ENCODE assay signal across 15 cellular contexts in genomic region chr2:86791574-86791973, GRCh38. TPM values are rescaled to one million over a fixed set of nuclear protein-coding genes. Genes with fewer than 3 reads are reported as not detected.
DNase-seq lines count a peak whose midpoint lies in the region; TF ChIP-seq lines count a peak whose summit lies in the region.
"Had no signal": no experiment of that assay in that cellular context is flagged by ENCODE, and none has a peak within 500 bp of the region (broad histone marks: within the 10 kb centered on the region; RNA-seq: fewer than 3 reads in every experiment).

No MANE protein-coding gene starts in this region.

- peak overlapping the region; percentile 98 to 100 (median 100) for H3K27ac Mint-ChIP-seq in CD8-positive, alpha-beta memory T cell
- H3K27ac Mint-ChIP-seq in brain (no peak overlapping the region), neural crest cell (ENCODE audit: unreplicated experiment) (no peak overlapping the region)

- H3K4me1 Mint-ChIP-seq in CD8-positive, alpha-beta memory T cell, result peaks cover 73 to 79% (median 73%) of the 10 kb centered on the region in 3 donors
- peaks cover 32% of the 10 kb centered on the region for H3K4me1 Mint-ChIP-seq in brain
- H3K4me1 Mint-ChIP-seq in neural crest cell, result peaks cover 8% of the 10 kb centered on the region

- intact Hi-C loops in esophagus squamous epithelium (cut with DNase I), result no loop called here

- no peak for TF ChIP-seq POLR2A in esophagus squamous epithelium (IDR thresholded peaks at IDR 0.05)

- peaks cover 3% of the 10 kb centered on the region for H3K27me3 ChIP-seq in CD8-positive, alpha-beta memory T cell (ENCODE audit: insufficient read depth, low read length, poor library complexity, severe bottlenecking)
- H3K27me3 ChIP-seq in HUES48 (ENCODE audit: control insufficient read depth, insufficient read depth, low read length), result peaks cover 70% of the 10 kb centered on the region
- H3K27me3 ChIP-seq in esophagus squamous epithelium, result peaks cover 18 to 82% (median 27%) of the 10 kb centered on the region in 4 donors

- peaks cover 0 to 8% of the 10 kb centered on the region in 2 donors for H3K27me3 Mint-ChIP-seq in CD8-positive, alpha-beta memory T cell
- H3K27me3 Mint-ChIP-seq in brain (peaks cover 95% of the 10 kb centered on the region), neural crest cell (ENCODE audit: low read depth) (peaks cover 81% of the 10 kb centered on the region)

- peak in 2 of 5 donors; percentile 14 to 60 for DNase-seq in CD8-positive, alpha-beta memory T cell
- DNase-seq in neural crest cell (ENCODE audit: low read depth, low spot score) (no peak), germinal center (ENCODE audit: low spot score) (no peak), DMS153 treated with DMSO at 0.1 percent for 48 hours (lab: John Stamatoyannopoulos, UW; ENCODE audit: unreplicated experiment) (no peak), esophagus squamous epithelium (lab: John Stamatoyannopoulos, UW) (no peak), cerebellar cortex (ENCODE audit: low spot score) (no peak)
- DNase-seq: colonic mucosa, mammary epithelial cell, NCI-H774, SW 1271 had no signal

- TF ChIP-seq CTCF in brain (conservative IDR thresholded peaks at IDR 0.05) (no peak), neural crest cell (conservative IDR thresholded peaks at IDR 0.05) (no peak), esophagus squamous epithelium (IDR thresholded peaks at IDR 0.05) (no peak)

- peaks cover 3% of the 10 kb centered on the region for H3K9me3 ChIP-seq in CD8-positive, alpha-beta memory T cell (ENCODE audit: low read length)
- H3K9me3 ChIP-seq in HUES48 (ENCODE audit: control insufficient read depth, insufficient read depth, low read length), result peaks cover 3% of the 10 kb centered on the region; the same call in 1 of the 2 replicates
- H3K9me3 ChIP-seq in esophagus squamous epithelium, result peaks cover 0 to 4% (median 3%) of the 10 kb centered on the region in 3 donors
- H3K9me3 ChIP-seq: colonic mucosa had no signal

- H3K4me1 ChIP-seq in CD8-positive, alpha-beta memory T cell (ENCODE audit: insufficient read depth, low read length), result peaks cover 63% of the 10 kb centered on the region
- H3K4me1 ChIP-seq in HUES48 (ENCODE audit: control insufficient read depth, insufficient read depth, low read length), result peaks cover 5% of the 10 kb centered on the region; the same call in 1 of the 2 replicates
- H3K4me1 ChIP-seq in esophagus squamous epithelium, result peaks cover 13 to 37% (median 24%) of the 10 kb centered on the region in 3 donors
- H3K4me1 ChIP-seq: colonic mucosa had no signal

- 42 to 52% methylated on average over 4 to 7 of the region's 7 CpGs for WGBS in esophagus squamous epithelium, 2 donors

- peak overlapping the region; percentile 89 to 98 (median 95) for H3K4me3 Mint-ChIP-seq in CD8-positive, alpha-beta memory T cell
- H3K4me3 Mint-ChIP-seq in brain (peak overlapping the region; percentile 35 to 76 (median 73)), neural crest cell (peak overlapping the region; percentile 79)

- H3K4me3 ChIP-seq in CD8-positive, alpha-beta memory T cell (ENCODE audit: low read length), result peak overlapping the region; percentile 44
- peak overlapping the region; percentile 48 for H3K4me3 ChIP-seq in HUES48 (ENCODE audit: low read depth, low read length)
- peak overlapping the region in 2 of 4 donors; percentile 34 to 49 for H3K4me3 ChIP-seq in esophagus squamous epithelium

- CTCF ChIA-PET in CD8-positive, alpha-beta memory T cell (lab: Charles Lee), result interaction anchor here (0.8 to 8.5 kb wide), 7 partner anchors 8 to 34 kb away, joined by 3 to 124 read pairs (median 4); no protein-coding TSS in a partner anchor

- peaks cover 25 to 60% (median 33%) of the 10 kb centered on the region in 3 donors for H3K36me3 Mint-ChIP-seq in CD8-positive, alpha-beta memory T cell
- H3K36me3 Mint-ChIP-seq in brain (peaks cover 16% of the 10 kb centered on the region), neural crest cell (ENCODE audit: low read depth) (peaks cover 7% of the 10 kb centered on the region)

- no peak overlapping the region for H3K9ac ChIP-seq in HUES48 (ENCODE audit: low read depth, low read length)

- POLR2A ChIA-PET in CD8-positive, alpha-beta memory T cell (lab: Charles Lee), result interaction anchor here (1.0 to 8.5 kb wide), 5 partner anchors 16 to 35 kb away, joined by 3 to 139 read pairs (median 4); no protein-coding TSS in a partner anchor

- peaks cover 3% of the 10 kb centered on the region for H3K36me3 ChIP-seq in CD8-positive, alpha-beta memory T cell (ENCODE audit: insufficient read depth, low read length)
- H3K36me3 ChIP-seq in HUES48 (ENCODE audit: control insufficient read depth, insufficient read depth, low read length) (no peaks in the 10 kb centered on the region), esophagus squamous epithelium (no peaks in the 10 kb centered on the region)
- H3K36me3 ChIP-seq: colonic mucosa had no signal

- peak overlapping the region; percentile 95 for H3K27ac ChIP-seq in CD8-positive, alpha-beta memory T cell (ENCODE audit: low read depth, low read length)
- H3K27ac ChIP-seq in HUES48 (ENCODE audit: low read depth, low read length), result no peak overlapping the region
- peak overlapping the region in 2 of 4 donors; percentile 0 to 59 for H3K27ac ChIP-seq in esophagus squamous epithelium
- H3K27ac ChIP-seq: colonic mucosa had no signal

- peaks cover 11 to 21% (median 16%) of the 10 kb centered on the region in 5 donors for H3K9me3 Mint-ChIP-seq in CD8-positive, alpha-beta memory T cell
- peaks cover 18 to 35% (median 22%) of the 10 kb centered on the region in 5 experiments for H3K9me3 Mint-ChIP-seq in brain
- peaks cover 12% of the 10 kb centered on the region for H3K9me3 Mint-ChIP-seq in neural crest cell

RNA-seq across cellular contexts. Expression of gene CD8A, which starts 0.9 kb away (rescaled TPM):
- total RNA-seq in CD8-positive, alpha-beta memory T cell, result 100 to 1,000 TPM; 359 to 363 TPM
- polyA plus RNA-seq in CD8-positive, alpha-beta memory T cell, result 924 TPM
- polyA plus RNA-seq in brain (ENCODE audit: insufficient read depth, low read depth, low replicate concordance), result 2.7 TPM
- total RNA-seq in neural crest cell, result 0.16 and 0.54 TPM in 2 replicates
- total RNA-seq in esophagus squamous epithelium, result 1 to 10 TPM in 3 of 4 donors, not detected in 1; 1.6 to 6.5 (median 3.3) TPM
- total RNA-seq: Daoy, glomerular endothelial cell, skeletal muscle tissue had no signal

Comparison
In these comparisons a context has a peak if more than half of its experiments do, and no peak if none do; other contexts are left out.
1. H3K27ac Mint-ChIP-seq: peak in CD8-positive, alpha-beta memory T cell (8 of 8); none in brain (0 of 5) and neural crest cell (single experiment).
2. RNA of gene CD8A, which starts 0.9 kb away (total RNA-seq): 359 to 363 TPM in CD8-positive, alpha-beta memory T cell; 1.6 to 6.5 TPM in esophagus squamous epithelium and 0.16 to 0.54 TPM in neural crest cell; every median in the first group is over 10 times any median in the second.
3. Peak in every context shown above with its lines, with median percentiles within 50 percentile points of each other: H3K4me3 Mint-ChIP-seq.